8 cellular contexts compared by ENCODE assay signal in genomic region chr4:107913283-107913899, GRCh38. TPM values are rescaled to one million over a fixed set of nuclear protein-coding genes. Genes with fewer than 3 reads are reported as not detected.
A peak's percentile ranks its signal among the peaks of the same experiment; 100 is the strongest.
DNase-seq lines count a peak whose midpoint lies in the region; ATAC-seq and TF ChIP-seq lines count a peak whose summit lies in the region.

No MANE protein-coding gene starts in this region.

- H2AFZ ChIP-seq in IMR-90 (replicated peaks; ENCODE audit: low read length, poor library complexity) = no peak overlapping the region

- H3K4me1 ChIP-seq in IMR-90 (ENCODE audit: control insufficient read depth, insufficient read depth, low read length) (no peaks in the 10 kb centered on the region), SJCRH30 (no peaks in the 10 kb centered on the region), aorta (ENCODE audit: control insufficient read depth in 1 of 2, insufficient read depth in 2 of 2, low read length in 2 of 2) (no peaks in the 10 kb centered on the region)

- H2AK9ac ChIP-seq in IMR-90 (replicated peaks; ENCODE audit: low read depth, low read length, poor library complexity) = no peak overlapping the region

- H4K20me1 ChIP-seq in IMR-90 (ENCODE audit: insufficient read depth, low read length) = no peaks in the 10 kb centered on the region

- no peak overlapping the region for H3K14ac ChIP-seq in IMR-90 (replicated peaks; ENCODE audit: low read depth, low read length)

- TF ChIP-seq RAD21 in IMR-90 (IDR thresholded peaks at IDR 0.05; ENCODE audit: low read length) = peak; percentile 92

- no CpG with 5 or more reads among the region's 2 CpGs for WGBS in IMR-90 (ENCODE audit: extremely low coverage in 2 of 2, insufficient read length in 1 of 2), 2 experiments
- 13 to 19% methylated on average over 2 of the region's 2 CpGs for WGBS in aorta, 2 donors

- H3K27ac Mint-ChIP-seq in effector memory CD8-positive, alpha-beta T cell = no peak overlapping the region
- H3K27ac Mint-ChIP-seq in memory B cell = no peak overlapping the region

- intact Hi-C loops in IMR-90 (cut with micrococcal nuclease) = loop anchor here (1.0 to 10.0 kb wide), 5 partner anchors 86 to 881 kb away; no protein-coding TSS in a partner anchor
- intact Hi-C loops in aorta (cut with DNase I) = loop anchor here (1.0 to 5.0 kb wide), 3 partner anchors 86 to 157 kb away; no protein-coding TSS in a partner anchor

- H4K91ac ChIP-seq in IMR-90 (ENCODE audit: insufficient read depth, low read depth, low read length) = no peak overlapping the region

- H3K4me1 Mint-ChIP-seq in effector memory CD8-positive, alpha-beta T cell (ENCODE audit: low read depth in 2 of 2) = no peaks in the 10 kb centered on the region
- peaks cover 2% of the 10 kb centered on the region for H3K4me1 Mint-ChIP-seq in memory B cell

- H3K23ac ChIP-seq in IMR-90 (ENCODE audit: low read depth, low read length) = no peak overlapping the region

- no peaks in the 10 kb centered on the region for H3K9me3 Mint-ChIP-seq in effector memory CD8-positive, alpha-beta T cell
- H3K9me3 Mint-ChIP-seq in memory B cell = no peaks in the 10 kb centered on the region

- no peak overlapping the region for H3K4me3 Mint-ChIP-seq in effector memory CD8-positive, alpha-beta T cell
- H3K4me3 Mint-ChIP-seq in memory B cell = no peak overlapping the region

- H4K8ac ChIP-seq in IMR-90 (ENCODE audit: low read depth in 2 of 2, low read length in 2 of 2) = no peak overlapping the region

- no peak for TF ChIP-seq POLR2A in IMR-90 (IDR thresholded peaks at IDR 0.05; ENCODE audit: low read depth, low read length)

- CTCF ChIA-PET in IMR-90 (lab: Yijun Ruan, JAX) = interaction anchor here (0.6 to 1.1 kb wide), 2 partner anchors 155 to 714 kb away, joined by 4 to 6 read pairs; no protein-coding TSS in a partner anchor

- no TSS peak for BruUV-seq in IMR-90 (replicated peaks; lab: Mats Ljungman, UMichigan)

- H3K4me3 ChIP-seq in IMR-90 (ENCODE audit: insufficient read depth, low read depth, low read length) (no peak overlapping the region), SJCRH30 (no peak overlapping the region), aorta (ENCODE audit: low read length in 2 of 2) (no peak overlapping the region)

- H3K27me3 Mint-ChIP-seq in effector memory CD8-positive, alpha-beta T cell = peaks cover 25 to 31% of the 10 kb centered on the region in 2 donors
- H3K27me3 Mint-ChIP-seq in memory B cell = no peaks in the 10 kb centered on the region

- in situ Hi-C loops in IMR-90 (cut with MboI; ENCODE audit: low sequenced_read_pairs) = loop anchor here (5.0 kb wide), 1 partner anchor 156 kb away; no protein-coding TSS in a partner anchor

- peak; percentile 16 for DNase-seq in stimulated activated CD8-positive, alpha-beta memory T cell treated with anti-CD3 and anti-CD28 coated beads, Interleukin-12 subunit alpha, Interleukin-12 subunit beta, amount 100 ng/mL, for 1 hour (ENCODE audit: low read depth)
- DNase-seq in stimulated activated CD8-positive, alpha-beta memory T cell treated with anti-CD3 and anti-CD28 coated beads, Interleukin-4, amount 100 ng/mL, for 48 hours = no peak
- DNase-seq in IMR-90 = peak; percentile 76
- DNase-seq in SJCRH30 = peak; percentile 34 to 74
- DNase-seq in effector memory CD8-positive, alpha-beta T cell = peak; percentile 44 to 54 (median 49)
- DNase-seq in memory B cell (ENCODE audit: low spot score in 2 of 2) = peak; percentile 34 to 47
- DNase-seq in aorta = no peak

- H2BK5ac ChIP-seq in IMR-90 (ENCODE audit: low read depth, low read length, poor library complexity, severe bottlenecking) = no peak overlapping the region

- POLR2A ChIA-PET in IMR-90 (lab: Charles Lee; ENCODE audit: unreplicated experiment) = no interaction called here

- H4K5ac ChIP-seq in IMR-90 (ENCODE audit: low read depth, low read length) = no peak overlapping the region

- H3K9me3 ChIP-seq in IMR-90 (ENCODE audit: control insufficient read depth, insufficient read depth, low read length) (no peaks in the 10 kb centered on the region), SJCRH30 (replicated peaks) (no peaks in the 10 kb centered on the region), aorta (ENCODE audit: control insufficient read depth, low read length) (no peaks in the 10 kb centered on the region)

- peak; percentile 88 for TF ChIP-seq CTCF in IMR-90 (conservative IDR thresholded peaks at IDR 0.05; ENCODE audit: low read depth, low read length)

- H3K79me1 ChIP-seq in IMR-90 (ENCODE audit: low read depth in 1 of 2, low read length in 2 of 2) = no peaks in the 10 kb centered on the region

- H3K4ac ChIP-seq in IMR-90 (ENCODE audit: low read depth, low read length) = no peak overlapping the region

- H3K27ac ChIP-seq in IMR-90 (ENCODE audit: insufficient read depth, low read length) = no peak overlapping the region
- H3K27ac ChIP-seq in SJCRH30 = no peak overlapping the region
- no peak overlapping the region for H3K27ac ChIP-seq in aorta (ENCODE audit: low read depth in 1 of 2, low read length in 2 of 2)

- ATAC-seq in GM21576 (IDR thresholded peaks at IDR 0.05; ENCODE audit: unreplicated experiment) = peak; percentile 92
- peak; percentile 85 for ATAC-seq in IMR-90 (ENCODE audit: low read depth)
- peak; percentile 89 for ATAC-seq in effector memory CD8-positive, alpha-beta T cell (replicated peaks)
- peak; percentile 79 for ATAC-seq in memory B cell (ENCODE audit: low read depth)
- ATAC-seq in aorta (ENCODE audit: low FRiP score) = peak; percentile 87

- H3K36me3 ChIP-seq in IMR-90 (ENCODE audit: control insufficient read depth, insufficient read depth, low read length) (no peaks in the 10 kb centered on the region), SJCRH30 (no peaks in the 10 kb centered on the region), aorta (ENCODE audit: control insufficient read depth in 1 of 2, insufficient read depth in 2 of 2, low read length in 1 of 2) (peaks cover 2 to 7% of the 10 kb centered on the region in 2 donors)

- H3K27me3 ChIP-seq in IMR-90 (ENCODE audit: control insufficient read depth, insufficient read depth, low read length) (no peaks in the 10 kb centered on the region), SJCRH30 (no peaks in the 10 kb centered on the region), aorta (ENCODE audit: control insufficient read depth in 1 of 2, insufficient read depth in 2 of 2, low read length in 1 of 2) (no peaks in the 10 kb centered on the region)

- H3K9ac ChIP-seq in IMR-90 (ENCODE audit: low read depth, low read length) = no peak overlapping the region

- H3K9me1 ChIP-seq in IMR-90 (ENCODE audit: insufficient read depth, low read length) = no peaks in the 10 kb centered on the region

- H3K56ac ChIP-seq in IMR-90 (ENCODE audit: extremely low read depth, insufficient read depth, low read length) = no peak overlapping the region

- no peak overlapping the region for H2BK120ac ChIP-seq in IMR-90 (ENCODE audit: low read depth, low read length)

- no peak overlapping the region for H3K18ac ChIP-seq in IMR-90 (ENCODE audit: low read depth, low read length)

- no peak overlapping the region for H2AK5ac ChIP-seq in IMR-90 (ENCODE audit: low read depth, low read length)

- dilution Hi-C loops in IMR-90 (cut with HindIII; ENCODE audit: low sequenced_read_pairs, unreplicated experiment) = no loop called here

- no peak overlapping the region for H2BK15ac ChIP-seq in IMR-90 (ENCODE audit: low read depth, low read length)

- no peak overlapping the region for H2BK20ac ChIP-seq in IMR-90 (ENCODE audit: low read depth, low read length)

- no peaks in the 10 kb centered on the region for H3K36me3 Mint-ChIP-seq in effector memory CD8-positive, alpha-beta T cell (ENCODE audit: insufficient read depth)
- H3K36me3 Mint-ChIP-seq in memory B cell = no peaks in the 10 kb centered on the region

- H3K4me2 ChIP-seq in IMR-90 (ENCODE audit: low read depth, low read length) = no peak overlapping the region

TF ChIP-seq in IMR-90, 13 proteins besides CTCF, POLR2A, EP300 and RAD21:
- no peak for TF ChIP-seq RCOR1 (IDR thresholded peaks at IDR 0.05; ENCODE audit: insufficient replicate concordance, low read length)
- no peak for TF ChIP-seq USF2 (IDR thresholded peaks at IDR 0.05; ENCODE audit: low read depth, low read length)
- no peak for TF ChIP-seq MXI1 (IDR thresholded peaks at IDR 0.05; ENCODE audit: borderline replicate concordance, low read depth, low read length)
- TF ChIP-seq, protein P1, sequence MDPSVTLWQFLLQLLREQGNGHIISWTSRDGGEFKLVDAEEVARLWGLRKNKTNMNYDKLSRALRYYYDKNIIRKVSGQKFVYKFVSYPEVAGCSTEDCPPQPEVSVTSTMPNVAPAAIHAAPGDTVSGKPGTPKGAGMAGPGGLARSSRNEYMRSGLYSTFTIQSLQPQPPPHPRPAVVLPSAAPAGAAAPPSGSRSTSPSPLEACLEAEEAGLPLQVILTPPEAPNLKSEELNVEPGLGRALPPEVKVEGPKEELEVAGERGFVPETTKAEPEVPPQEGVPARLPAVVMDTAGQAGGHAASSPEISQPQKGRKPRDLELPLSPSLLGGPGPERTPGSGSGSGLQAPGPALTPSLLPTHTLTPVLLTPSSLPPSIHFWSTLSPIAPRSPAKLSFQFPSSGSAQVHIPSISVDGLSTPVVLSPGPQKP (IDR thresholded peaks at IDR 0.05; ENCODE audit: borderline replicate concordance, low read depth, low read length) = no peak
- peak; percentile 46; the same call in 1 of the 2 replicates for TF ChIP-seq NFE2L2 (IDR thresholded peaks at IDR 0.05; ENCODE audit: low read depth, low read length)
- TF ChIP-seq SMC3 (IDR thresholded peaks at IDR 0.05; ENCODE audit: low read depth, low read length) = peak; percentile 86
- no peak for TF ChIP-seq FOS (IDR thresholded peaks at IDR 0.05; ENCODE audit: low read depth, low read length)
- TF ChIP-seq CHD1 (IDR thresholded peaks at IDR 0.05; ENCODE audit: low read depth, low read length) = no peak
- no peak for TF ChIP-seq BHLHE40 (IDR thresholded peaks at IDR 0.05; ENCODE audit: low read depth, low read length)

RNA-seq across cellular contexts. Expression of gene CYP2U1, which starts 18.0 kb away (rescaled TPM):
- 11.1 and 13.6 TPM in 2 replicates for total RNA-seq in IMR-90 (2012; rRNA removed)
- 5.5 and 6.1 TPM in 2 replicates for polyA plus RNA-seq in IMR-90 (2012; rRNA removed)
- polyA plus RNA-seq in IMR-90 (2012; cell fraction: cytosol; rRNA removed) = 1.6 and 2.6 TPM in 2 replicates
- polyA plus RNA-seq in IMR-90 (2012; cell fraction: nucleus; rRNA removed; ENCODE audit: low replicate concordance) = 1.3 and 5.1 TPM in 2 replicates
- total RNA-seq in SJCRH30 (2014; rRNA removed; shearing (Covaris generic)) = 7.6 and 7.8 TPM in 2 replicates
- 10 to 100 TPM; 13.8 to 16.7 TPM for total RNA-seq in aorta
- 1 to 10 TPM; 5.3 to 8.5 TPM for polyA plus RNA-seq in aorta

Comparison
In these comparisons a context has a peak if more than half of its experiments do, and no peak if none do; other contexts are left out.
1. DNase-seq: peak in stimulated activated CD8-positive, alpha-beta memory T cell treated with anti-CD3 and anti-CD28 coated beads, Interleukin-12 subunit alpha, Interleukin-12 subunit beta, amount 100 ng/mL, for 1 hour (single experiment), IMR-90 (single experiment), SJCRH30 (2 of 2), effector memory CD8-positive, alpha-beta T cell (3 of 3) and memory B cell (2 of 2); none in stimulated activated CD8-positive, alpha-beta memory T cell treated with anti-CD3 and anti-CD28 coated beads, Interleukin-4, amount 100 ng/mL, for 48 hours (single experiment) and aorta (0 of 2).
2. Peak in every context shown above with its lines, with median percentiles within 50 percentile points of each other: ATAC-seq.